ENCODE assay signal across 21 cellular contexts in the genomic region with DNA sequence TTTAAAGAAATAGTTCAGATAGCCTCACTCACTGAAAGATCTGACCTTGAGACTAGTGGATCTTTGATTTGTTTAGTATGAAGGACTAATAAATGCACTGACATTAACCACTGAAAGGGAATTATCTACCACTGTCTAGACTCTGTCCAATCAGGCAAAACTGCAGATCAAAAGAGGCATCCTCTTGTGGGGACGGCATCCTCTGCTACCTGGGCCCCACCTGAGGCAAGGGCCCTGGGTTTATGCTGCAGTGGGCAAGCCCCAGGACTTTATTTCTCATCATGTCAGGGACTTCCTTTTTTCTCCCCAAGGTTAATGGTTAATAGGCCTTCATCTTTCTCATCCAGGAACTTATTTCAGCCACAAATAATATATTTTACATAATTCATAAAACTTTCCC. TPM values are rescaled to one million over a fixed set of nuclear protein-coding genes. Genes with fewer than 3 reads are reported as not detected.
DNase-seq lines count a peak whose midpoint lies in the region; ATAC-seq and TF ChIP-seq lines count a peak whose summit lies in the region.
"Had no signal": no experiment of that assay in that cellular context is flagged by ENCODE, and none has a peak within 500 bp of the region (broad histone marks: within the 10 kb centered on the region; RNA-seq: fewer than 3 reads in every experiment).

No MANE protein-coding gene starts in this region.

- no peaks in the 10 kb centered on the region for H3K27me3 Mint-ChIP-seq in T-helper 2 cell treated with Interferon-gamma antibody and Interleukin-4, amounts not matched to agents 5 μg/mL and 100 μg/mL, for 36 hours (ENCODE audit: low read depth)
- H3K27me3 Mint-ChIP-seq in activated naive CD8-positive, alpha-beta T cell treated with anti-CD3 and anti-CD28 coated beads, Interleukin-2, amount 10 ng/mL, durations not matched to agents 7 days and 5 days, result no peaks in the 10 kb centered on the region
- no peaks in the 10 kb centered on the region for H3K27me3 Mint-ChIP-seq in nephron progenitor cell (ENCODE audit: low read depth, poor library complexity)
- H3K27me3 Mint-ChIP-seq: effector memory CD8-positive, alpha-beta T cell had no signal

- peaks cover 80% of the 10 kb centered on the region for H3K4me1 ChIP-seq in KMS-11 (ENCODE audit: low read depth, poor library complexity, severe bottlenecking)
- H3K4me1 ChIP-seq: pancreas had no signal

- H3K4me2 ChIP-seq in KMS-11, result peak overlapping the region; percentile 80

- H3K27me3 ChIP-seq in KMS-11 (ENCODE audit: insufficient read depth, low read depth), result no peaks in the 10 kb centered on the region
- H3K27me3 ChIP-seq: pancreas, stomach, upper lobe of left lung had no signal

- ATAC-seq in activated naive CD8-positive, alpha-beta T cell treated with anti-CD3 and anti-CD28 coated beads, Interleukin-2, amount 10 ng/mL, durations not matched to agents 7 days and 5 days (ENCODE audit: low read depth), result no peak
- ATAC-seq: effector memory CD8-positive, alpha-beta T cell; left ventricle myocardium superior; pancreas; Right ventricle myocardium inferior had no signal

- H3K27ac Mint-ChIP-seq in T-helper 2 cell treated with Interferon-gamma antibody and Interleukin-4, amounts not matched to agents 5 μg/mL and 100 μg/mL, for 36 hours, result peak overlapping the region; percentile 76
- H3K27ac Mint-ChIP-seq in activated naive CD8-positive, alpha-beta T cell treated with anti-CD3 and anti-CD28 coated beads, Interleukin-2, amount 10 ng/mL, durations not matched to agents 7 days and 5 days, result peak overlapping the region; percentile 36
- H3K27ac Mint-ChIP-seq in nephron progenitor cell, result peak overlapping the region; percentile 49

- no peak overlapping the region for H3K4me3 ChIP-seq in KMS-11 (IDR thresholded peaks at IDR 0.05; ENCODE audit: insufficient read depth, low read depth, low read length)
- H3K4me3 ChIP-seq: pancreas, stomach, upper lobe of left lung had no signal

- peaks cover 91% of the 10 kb centered on the region for H3K36me3 Mint-ChIP-seq in T-helper 2 cell treated with Interferon-gamma antibody and Interleukin-4, amounts not matched to agents 5 μg/mL and 100 μg/mL, for 36 hours (ENCODE audit: low read depth)
- peaks cover 79% of the 10 kb centered on the region for H3K36me3 Mint-ChIP-seq in activated naive CD8-positive, alpha-beta T cell treated with anti-CD3 and anti-CD28 coated beads, Interleukin-2, amount 10 ng/mL, durations not matched to agents 7 days and 5 days
- peaks cover 86% of the 10 kb centered on the region for H3K36me3 Mint-ChIP-seq in nephron progenitor cell (ENCODE audit: low read depth)

- no peaks in the 10 kb centered on the region for H3K79me2 ChIP-seq in KMS-11 (ENCODE audit: insufficient read depth, low read depth)

- POLR2A ChIA-PET in activated naive CD8-positive, alpha-beta T cell treated with anti-CD3 and anti-CD28 coated beads, Interleukin-2, amount 10 ng/mL, durations not matched to agents 7 days and 5 days (lab: Charles Lee), result interaction anchor here (1.7 to 2.1 kb wide), 3 partner anchors 8 to 32 kb away, joined by 5 to 8 read pairs (median 7); partner anchors contain the start of gene STAT1

- H3K9me3 Mint-ChIP-seq in T-helper 2 cell treated with Interferon-gamma antibody and Interleukin-4, amounts not matched to agents 5 μg/mL and 100 μg/mL, for 36 hours, result no peaks in the 10 kb centered on the region
- H3K9me3 Mint-ChIP-seq in activated naive CD8-positive, alpha-beta T cell treated with anti-CD3 and anti-CD28 coated beads, Interleukin-2, amount 10 ng/mL, durations not matched to agents 7 days and 5 days, result no peaks in the 10 kb centered on the region
- H3K9me3 Mint-ChIP-seq in nephron progenitor cell, result peaks cover 16% of the 10 kb centered on the region
- H3K9me3 Mint-ChIP-seq: effector memory CD8-positive, alpha-beta T cell had no signal

- H4K20me1 ChIP-seq in KMS-11 (ENCODE audit: insufficient read depth), result no peaks in the 10 kb centered on the region

- H3K9ac ChIP-seq in KMS-11, result no peak overlapping the region

- H3K36me3 ChIP-seq in KMS-11 (ENCODE audit: insufficient read depth), result no peaks in the 10 kb centered on the region; the same call in 1 of the 2 replicates

- H3K4me1 Mint-ChIP-seq in T-helper 2 cell treated with Interferon-gamma antibody and Interleukin-4, amounts not matched to agents 5 μg/mL and 100 μg/mL, for 36 hours (ENCODE audit: low read depth), result peaks cover 58% of the 10 kb centered on the region
- H3K4me1 Mint-ChIP-seq in activated naive CD8-positive, alpha-beta T cell treated with anti-CD3 and anti-CD28 coated beads, Interleukin-2, amount 10 ng/mL, durations not matched to agents 7 days and 5 days, result peaks cover 58% of the 10 kb centered on the region
- H3K4me1 Mint-ChIP-seq in nephron progenitor cell, result peaks cover 54% of the 10 kb centered on the region

- no peak for DNase-seq in T-helper 2 cell treated with Interferon-gamma antibody and Interleukin-4, amounts not matched to agents 5 μg/mL and 100 μg/mL, for 36 hours (ENCODE audit: low spot score)
- DNase-seq in T-helper 2 cell (no peak), nephron progenitor cell (no peak), DMS79 (lab: John Stamatoyannopoulos, UW) (no peak), middle frontal gyrus (ENCODE audit: extremely low spot score, low spot score) (no peak), GM20000 (ENCODE audit: low spot score) (no peak)
- no peak for DNase-seq in activated naive CD8-positive, alpha-beta T cell treated with anti-CD3 and anti-CD28 coated beads, Interleukin-2, amount 10 ng/mL, durations not matched to agents 7 days and 5 days
- DNase-seq: AML-193; cerebellar nuclear complex; effector memory CD8-positive, alpha-beta T cell; HCEC 1CT; left ventricle myocardium superior; NCI-H1105 treated with DMSO at 0.1 percent for 48 hours; NCI-H526; pancreas; stomach; SW 1271; upper lobe of left lung had no signal

- peak overlapping the region; percentile 84 for H3K27ac ChIP-seq in KMS-11
- H3K27ac ChIP-seq: 22Rv1 had no signal

- TF ChIP-seq CTCF in KMS-11 (conservative IDR thresholded peaks at IDR 0.05; ENCODE audit: low read depth, low read length) (no peak), nephron progenitor cell (IDR thresholded peaks at IDR 0.05) (no peak), GM20000 (IDR thresholded peaks at IDR 0.05; ENCODE audit: extremely low read depth, missing control alignments) (no peak)

- no peak overlapping the region for H3K4me3 Mint-ChIP-seq in T-helper 2 cell treated with Interferon-gamma antibody and Interleukin-4, amounts not matched to agents 5 μg/mL and 100 μg/mL, for 36 hours
- H3K4me3 Mint-ChIP-seq in activated naive CD8-positive, alpha-beta T cell treated with anti-CD3 and anti-CD28 coated beads, Interleukin-2, amount 10 ng/mL, durations not matched to agents 7 days and 5 days, result no peak overlapping the region
- no peak overlapping the region for H3K4me3 Mint-ChIP-seq in nephron progenitor cell
- H3K4me3 Mint-ChIP-seq: effector memory CD8-positive, alpha-beta T cell had no signal

- no peak overlapping the region for H2AFZ ChIP-seq in KMS-11 (ENCODE audit: low read depth)

RNA-seq across cellular contexts. Expression of gene STAT1, which starts 32.2 kb away (rescaled TPM):
- total RNA-seq in activated naive CD8-positive, alpha-beta T cell treated with anti-CD3 and anti-CD28 coated beads, Interleukin-2, amount 10 ng/mL, durations not matched to agents 7 days and 5 days, result 100 to 1,000 TPM; 544 to 571 TPM
